ENCODE assay signal across 11 cellular contexts in the genomic region with DNA sequence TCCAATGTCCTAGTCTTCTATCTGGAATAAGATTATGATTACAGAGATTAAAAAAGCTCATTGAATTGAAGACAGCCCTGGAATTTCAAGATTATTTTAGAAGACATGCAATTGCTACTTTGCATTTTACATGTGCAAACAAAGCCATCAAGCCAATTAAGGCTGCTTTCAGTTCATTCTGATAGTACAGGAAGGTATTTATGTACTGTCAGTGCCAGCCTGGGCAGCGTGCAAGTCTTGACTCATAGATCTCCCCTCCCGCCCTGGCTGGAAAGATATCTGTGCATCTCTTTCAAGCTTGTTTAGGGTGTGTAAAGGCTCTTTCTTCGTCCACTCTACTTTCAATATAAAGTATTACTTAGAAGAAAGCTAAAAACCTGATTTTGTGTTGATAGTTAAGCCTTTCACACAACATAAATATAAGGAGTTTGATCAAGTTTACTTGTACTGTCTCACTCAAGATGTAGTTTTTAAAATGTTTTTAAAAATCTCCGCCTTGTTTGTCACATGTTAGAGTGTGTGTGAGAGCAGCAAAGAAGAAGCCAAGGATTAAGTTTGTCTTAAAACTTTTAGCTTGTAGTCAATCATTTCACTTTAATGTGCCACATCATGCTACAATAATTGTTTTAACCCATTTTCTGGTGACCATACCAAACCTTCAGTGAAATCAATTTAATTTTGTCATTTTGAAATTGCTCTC. TPM values are rescaled to one million over a fixed set of nuclear protein-coding genes. Genes with fewer than 3 reads are reported as not detected.
A peak's percentile ranks its signal among the peaks of the same experiment; 100 is the strongest.
DNase-seq lines count a peak whose midpoint lies in the region; ATAC-seq and TF ChIP-seq lines count a peak whose summit lies in the region.
"Had no signal": no experiment of that assay in that cellular context is flagged by ENCODE, and none has a peak within 500 bp of the region (broad histone marks: within the 10 kb centered on the region; RNA-seq: fewer than 3 reads in every experiment).

No MANE protein-coding gene starts in this region.

- H3K4me3 ChIP-seq in A673 (ENCODE audit: low read depth, low read length, poor library complexity, severe bottlenecking), result no peak overlapping the region
- H3K4me3 ChIP-seq in lower lobe of right lung, result no peak overlapping the region

- H3K27me3 ChIP-seq in A673 (replicated peaks; ENCODE audit: insufficient read depth, low read depth, low read length, poor library complexity) (peaks cover 22% of the 10 kb centered on the region), lower lobe of right lung (ENCODE audit: low read depth) (no peaks in the 10 kb centered on the region)

- POLR2A ChIA-PET in A673 (lab: Charles Lee; ENCODE audit: low non-redundant PET), result no interaction called here

- ATAC-seq in GM19324 (IDR thresholded peaks at IDR 0.05; ENCODE audit: low FRiP score, unreplicated experiment) (peak; percentile 67), HG02981 (IDR thresholded peaks at IDR 0.05; ENCODE audit: unreplicated experiment) (peak; percentile 68), lower lobe of right lung (no peak)

- H3K36me3 ChIP-seq in A673 (ENCODE audit: insufficient read depth, low read length, poor library complexity, severe bottlenecking) (no peaks in the 10 kb centered on the region), lower lobe of right lung (no peaks in the 10 kb centered on the region)

- no peaks in the 10 kb centered on the region for H3K9me3 ChIP-seq in A673 (ENCODE audit: low read depth, low read length, poor library complexity, severe bottlenecking)
- no peaks in the 10 kb centered on the region for H3K9me3 ChIP-seq in lower lobe of right lung

- H3K4me1 ChIP-seq in A673 (ENCODE audit: insufficient read depth, low read length, poor library complexity, severe bottlenecking), result no peaks in the 10 kb centered on the region
- no peaks in the 10 kb centered on the region for H3K4me1 ChIP-seq in lower lobe of right lung

- no TSS peak for BruUV-seq in A673 (replicated peaks; lab: Mats Ljungman, UMichigan)

- DNase-seq in A172 (ENCODE audit: low spot score) (peak; percentile 45), amniotic epithelial cell (ENCODE audit: low read depth) (peak; percentile 59), NCI-H1417 treated with DMSO at 0.1 percent for 48 hours (lab: John Stamatoyannopoulos, UW) (no peak), A673 (ENCODE audit: low spot score) (no peak), lower lobe of right lung (no peak)
- DNase-seq in activated CD4-positive, alpha-beta T cell treated with anti-CD3 and anti-CD28 coated beads, Interleukin-2, amount 50 U/mL, for 48 hours, result no peak
- DNase-seq: caudate nucleus, glutamatergic neuron, NCI-H446 treated with DMSO at 0.1 percent for 48 hours had no signal

- intact Hi-C loops in A673 (cut with micrococcal nuclease; ENCODE audit: unreplicated experiment), result no loop called here
- intact Hi-C loops in lower lobe of right lung (cut with DNase I), result no loop called here

- H3K27ac ChIP-seq in A673 (ENCODE audit: low read depth, low read length, poor library complexity, severe bottlenecking) (no peak overlapping the region), lower lobe of right lung (no peak overlapping the region)

- no peak for TF ChIP-seq CTCF in A673 (conservative IDR thresholded peaks at IDR 0.05; ENCODE audit: low read depth, low read length)
- no peak for TF ChIP-seq CTCF in lower lobe of right lung (IDR thresholded peaks at IDR 0.05)

- CTCF ChIA-PET in A673 (lab: Charles Lee), result no interaction called here

RNA-seq across cellular contexts. Expression of gene LYPLAL1, which starts 13.6 kb away (rescaled TPM):
- total RNA-seq in A172 (2014; rRNA removed; shearing (Covaris generic)), result 50.8 and 54.0 TPM in 2 replicates
- total RNA-seq in A673 (2021) (15.3 and 17.2 TPM in 2 replicates), lower lobe of right lung (41.6 TPM)

Comparison
In these comparisons a context has a peak if more than half of its experiments do, and no peak if none do; other contexts are left out.
1. DNase-seq: peak in A172 (single experiment) and amniotic epithelial cell (single experiment); none in NCI-H1417 treated with DMSO at 0.1 percent for 48 hours (single experiment), A673 (single experiment), activated CD4-positive, alpha-beta T cell treated with anti-CD3 and anti-CD28 coated beads, Interleukin-2, amount 50 U/mL, for 48 hours (0 of 2) and lower lobe of right lung (single experiment).
2. ATAC-seq: peak in GM19324 (single experiment) and HG02981 (single experiment); none in lower lobe of right lung (0 of 2).